ENCODE assay signal across 15 cellular contexts in genomic region chr12:119839201-119839600, GRCh38. TPM values are rescaled to one million over a fixed set of nuclear protein-coding genes. Genes with fewer than 3 reads are reported as not detected.
A peak's percentile ranks its signal among the peaks of the same experiment; 100 is the strongest.
DNase-seq lines count a peak whose midpoint lies in the region; ATAC-seq and TF ChIP-seq lines count a peak whose summit lies in the region.
"Had no signal": no experiment of that assay in that cellular context is flagged by ENCODE, and none has a peak within 500 bp of the region (broad histone marks: within the 10 kb centered on the region; RNA-seq: fewer than 3 reads in every experiment).

No MANE protein-coding gene starts in this region.

- no peak overlapping the region for H3K9ac ChIP-seq in mammary epithelial cell (ENCODE audit: insufficient read depth, low read length)
- H3K9ac ChIP-seq: GM23248 had no signal

- peak overlapping the region; percentile 52 for H3K27ac Mint-ChIP-seq in MCF 10A (ENCODE audit: low read depth, unreplicated experiment)
- peak overlapping the region in 4 of 5 experiments; percentile 21 to 82 (median 47) for H3K27ac Mint-ChIP-seq in brain
- peak overlapping the region in 2 of 3 experiments; percentile 42 to 48 for H3K27ac Mint-ChIP-seq in nephron
- H3K27ac Mint-ChIP-seq: CD4-positive, alpha-beta memory T cell had no signal

- ATAC-seq in GM18502 (IDR thresholded peaks at IDR 0.05; ENCODE audit: poor library complexity, unreplicated experiment): no peak

- CTCF ChIA-PET in MCF 10A (lab: Yijun Ruan, JAX): no interaction called here
- CTCF ChIA-PET in mammary epithelial cell (lab: Charles Lee; ENCODE audit: low non-redundant PET): no interaction called here

- H3K4me1 Mint-ChIP-seq in MCF 10A (ENCODE audit: insufficient read depth, unreplicated experiment) (peaks cover 9% of the 10 kb centered on the region), brain (peaks cover 49% of the 10 kb centered on the region), nephron (peaks cover 39% of the 10 kb centered on the region)
- H3K4me1 Mint-ChIP-seq: CD4-positive, alpha-beta memory T cell had no signal

- no peaks in the 10 kb centered on the region for H3K9me3 ChIP-seq in mammary epithelial cell (replicated peaks; ENCODE audit: insufficient read depth, low read length)
- H3K9me3 ChIP-seq: Caco-2 had no signal

- no peak overlapping the region for H3K4me2 ChIP-seq in mammary epithelial cell (ENCODE audit: insufficient read depth, low read depth, low read length)

- no peak overlapping the region for H3K27ac ChIP-seq in mammary epithelial cell (ENCODE audit: insufficient read depth, low read depth, low read length)
- H3K27ac ChIP-seq: 22Rv1, GM23248 had no signal

- intact Hi-C loops in MCF 10A (cut with micrococcal nuclease): no loop called here
- intact Hi-C loops in mammary epithelial cell (cut with micrococcal nuclease): no loop called here

- 86% methylated on average over 7 of the region's 11 CpGs for WGBS in mammary epithelial cell (ENCODE audit: low coverage, missing lambda C conversion rate)

- DNase-seq in MCF 10A (ENCODE audit: unreplicated experiment) (no peak), mammary epithelial cell (no peak), COR-L47 (lab: John Stamatoyannopoulos, UW) (no peak)
- DNase-seq: C1 segment of cervical spinal cord; Caco-2; CD4-positive, alpha-beta memory T cell; DMS153; DND-41; GM23248; H7; HCEC 1CT had no signal

- no peak overlapping the region for H3K4me3 ChIP-seq in mammary epithelial cell (replicated peaks in 1 of 3; ENCODE audit: insufficient read depth in 1 of 3, low read depth in 2 of 3, low read length in 3 of 3)
- H3K4me3 ChIP-seq: GM23248 had no signal

- H3K36me3 Mint-ChIP-seq in MCF 10A (ENCODE audit: insufficient read depth, unreplicated experiment): peaks cover 6% of the 10 kb centered on the region
- H3K36me3 Mint-ChIP-seq in brain: peaks cover 19% of the 10 kb centered on the region
- H3K36me3 Mint-ChIP-seq in nephron (ENCODE audit: low read depth): peaks cover 23% of the 10 kb centered on the region

- dilution Hi-C loops in mammary epithelial cell (cut with HindIII; ENCODE audit: low sequenced_read_pairs): no loop called here

- POLR2A ChIA-PET in MCF 10A (lab: Yijun Ruan, JAX): no interaction called here

- no peaks in the 10 kb centered on the region for H3K27me3 ChIP-seq in mammary epithelial cell (ENCODE audit: insufficient read depth, low read length)

- H3K79me2 ChIP-seq in mammary epithelial cell (ENCODE audit: insufficient read depth, low read length): peaks cover 31% of the 10 kb centered on the region

- H3K36me3 ChIP-seq in mammary epithelial cell (ENCODE audit: insufficient read depth, low read length): no peaks in the 10 kb centered on the region

- H3K9me3 Mint-ChIP-seq in MCF 10A (ENCODE audit: unreplicated experiment): no peaks in the 10 kb centered on the region
- H3K9me3 Mint-ChIP-seq in brain: peaks cover 0 to 4% (median 3%) of the 10 kb centered on the region in 5 experiments
- H3K9me3 Mint-ChIP-seq in nephron: no peaks in the 10 kb centered on the region

- H3K4me3 Mint-ChIP-seq in MCF 10A (ENCODE audit: unreplicated experiment) (no peak overlapping the region), brain (no peak overlapping the region), nephron (no peak overlapping the region)
- H3K4me3 Mint-ChIP-seq: CD4-positive, alpha-beta memory T cell had no signal

- no peaks in the 10 kb centered on the region for H3K27me3 Mint-ChIP-seq in MCF 10A (ENCODE audit: insufficient read depth, unreplicated experiment)
- H3K27me3 Mint-ChIP-seq in brain: no peaks in the 10 kb centered on the region
- H3K27me3 Mint-ChIP-seq in nephron (ENCODE audit: low read depth): no peaks in the 10 kb centered on the region
- H3K27me3 Mint-ChIP-seq: CD4-positive, alpha-beta memory T cell had no signal

- no peak for TF ChIP-seq CTCF in MCF 10A (IDR thresholded peaks at IDR 0.05; ENCODE audit: unreplicated experiment)
- no peak for TF ChIP-seq CTCF in mammary epithelial cell (conservative IDR thresholded peaks at IDR 0.05 in 1 of 2, IDR thresholded peaks at IDR 0.05 in 1 of 2; ENCODE audit: extremely low read depth in 1 of 2, insufficient read depth in 1 of 2, low read depth in 1 of 2, low read length in 2 of 2)
- no peak for TF ChIP-seq CTCF in brain (conservative IDR thresholded peaks at IDR 0.05)
- TF ChIP-seq CTCF in nephron (IDR thresholded peaks at IDR 0.05; ENCODE audit: unreplicated experiment in 3 of 3): no peak

- BruUV-seq in MCF 10A (replicated peaks; lab: Mats Ljungman, UMichigan): no TSS peak
- BruUV-seq in mammary epithelial cell (replicated peaks; lab: Mats Ljungman, UMichigan): no TSS peak

- in situ Hi-C loops in mammary epithelial cell (cut with MboI; ENCODE audit: low sequenced_read_pairs in 2 of 2): no loop called here

- no peaks in the 10 kb centered on the region for H4K20me1 ChIP-seq in mammary epithelial cell (ENCODE audit: insufficient read depth, low read length)

- peaks cover 11% of the 10 kb centered on the region for H3K4me1 ChIP-seq in mammary epithelial cell (ENCODE audit: insufficient read depth, low read length)
- H3K4me1 ChIP-seq: Caco-2 had no signal

- no peak overlapping the region for H2AFZ ChIP-seq in mammary epithelial cell (ENCODE audit: low read depth, low read length)
- H2AFZ ChIP-seq: GM23248 had no signal

RNA-seq across cellular contexts. Expression of gene CIT, which starts 37.9 kb away (rescaled TPM):
- total RNA-seq in MCF 10A (2022) (22.8 and 25.0 TPM in 2 replicates), mammary epithelial cell (10 to 100 TPM in 1 of 2 donors, 1 to 10 TPM in 1; 3.2 to 30.0 TPM)
- polyA plus RNA-seq in mammary epithelial cell (12.3 TPM), brain (ENCODE audit: insufficient read depth, low read depth, low replicate concordance) (23.4 TPM)
- 122 TPM for polyA minus RNA-seq in mammary epithelial cell
